ENCODE assay signal across 19 cellular contexts in the genomic region with DNA sequence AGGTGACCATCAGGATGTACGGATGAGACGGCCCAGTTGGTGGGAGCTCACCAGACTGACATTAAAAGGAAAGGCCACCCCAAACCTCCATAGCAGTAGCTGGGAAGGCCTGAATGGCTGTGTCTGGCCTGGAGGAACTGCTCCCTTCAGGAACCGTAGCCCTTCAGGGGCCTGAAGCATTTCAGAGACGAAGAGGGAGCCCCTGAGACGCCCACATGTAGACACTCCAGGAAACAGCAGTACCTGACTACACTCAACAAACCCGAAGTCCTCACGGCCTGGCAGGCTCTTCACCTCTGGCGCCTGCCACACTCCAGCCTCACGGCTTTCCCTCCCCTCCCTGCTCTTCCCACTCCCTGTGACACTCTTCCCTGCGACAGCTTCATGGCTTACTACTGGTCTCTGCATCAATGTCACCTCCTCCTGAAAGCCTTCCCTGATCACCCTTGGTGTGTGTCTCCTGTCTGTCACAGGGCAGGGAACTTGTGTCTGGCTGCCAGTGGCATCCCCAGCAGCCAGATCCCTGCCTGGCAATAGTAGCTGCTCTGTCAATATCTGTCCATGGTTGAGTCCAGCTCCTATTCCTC. TPM values are rescaled to one million over a fixed set of nuclear protein-coding genes. Genes with fewer than 3 reads are reported as not detected.
DNase-seq lines count a peak whose midpoint lies in the region; ATAC-seq and TF ChIP-seq lines count a peak whose summit lies in the region.
"Had no signal": no experiment of that assay in that cellular context is flagged by ENCODE, and none has a peak within 500 bp of the region (broad histone marks: within the 10 kb centered on the region; RNA-seq: fewer than 3 reads in every experiment).

No MANE protein-coding gene starts in this region.

- no peak for DNase-seq in activated T-cell treated with anti-CD3 and anti-CD28 coated beads, Interleukin-2, amount 50 U/mL, for 24 hours
- no peak for DNase-seq in activated T-cell treated with anti-CD3 and anti-CD28 coated beads for 4 hours
- no peak for DNase-seq in stimulated activated naive CD8-positive, alpha-beta T cell treated with anti-CD3 and anti-CD28 coated beads, Interleukin-15, amount 100 ng/mL, for 72 hours
- DNase-seq in mesenteric fat pad (ENCODE audit: low spot score) = peak; percentile 43
- peak; percentile 33 for DNase-seq in upper lobe of right lung
- DNase-seq in NCI-H82 (lab: John Stamatoyannopoulos, UW) = no peak
- DNase-seq: CD4-positive, alpha-beta T cell; KBM-7; NCI-H1417; NCI-H187 treated with DMSO at 0.1 percent for 48 hours; NCI-H226; NCI-H524; PC-9 had no signal

- H3K27me3 Mint-ChIP-seq in activated T-cell treated with anti-CD3 and anti-CD28 coated beads, Interleukin-2, amount 50 U/mL, for 24 hours = peaks cover 10% of the 10 kb centered on the region
- H3K27me3 Mint-ChIP-seq in stimulated activated naive CD8-positive, alpha-beta T cell treated with anti-CD3 and anti-CD28 coated beads, Interleukin-15, Interleukin-2, amounts not matched to agents 100 ng/mL and 50 ng/mL, for 24 hours = no peaks in the 10 kb centered on the region
- peaks cover 14% of the 10 kb centered on the region for H3K27me3 Mint-ChIP-seq in stimulated activated naive CD8-positive, alpha-beta T cell treated with anti-CD3 and anti-CD28 coated beads, Interleukin-15, amount 100 ng/mL, for 72 hours
- H3K27me3 Mint-ChIP-seq in stimulated activated memory B cell treated with anti-CD40 and anti-IgM and Interleukin-4, amounts not matched to agents 10 μg/mL and 1 μg/mL and 100 μg/mL, for 72 hours = peaks cover 68% of the 10 kb centered on the region

- H3K36me3 Mint-ChIP-seq in activated T-cell treated with anti-CD3 and anti-CD28 coated beads, Interleukin-2, amount 50 U/mL, for 24 hours (ENCODE audit: low read depth) = no peaks in the 10 kb centered on the region
- no peaks in the 10 kb centered on the region for H3K36me3 Mint-ChIP-seq in stimulated activated naive CD8-positive, alpha-beta T cell treated with anti-CD3 and anti-CD28 coated beads, Interleukin-15, Interleukin-2, amounts not matched to agents 100 ng/mL and 50 ng/mL, for 24 hours (ENCODE audit: low read depth)
- no peaks in the 10 kb centered on the region for H3K36me3 Mint-ChIP-seq in stimulated activated memory B cell treated with anti-CD40 and anti-IgM and Interleukin-4, amounts not matched to agents 10 μg/mL and 1 μg/mL and 100 μg/mL, for 72 hours

- intact Hi-C loops in upper lobe of right lung (cut with DNase I) = no loop called here

- no peak overlapping the region for H3K4me3 ChIP-seq in upper lobe of right lung
- H3K4me3 ChIP-seq: HAP-1, PC-9, SJSA1 had no signal

- no peak overlapping the region for H3K27ac ChIP-seq in upper lobe of right lung
- H3K27ac ChIP-seq: PC-9, RWPE1, SJSA1 had no signal

- H3K27me3 ChIP-seq in upper lobe of right lung = no peaks in the 10 kb centered on the region
- H3K27me3 ChIP-seq: SJSA1 had no signal

- no peak for TF ChIP-seq CTCF in upper lobe of right lung (IDR thresholded peaks at IDR 0.05)

- H3K36me3 ChIP-seq in upper lobe of right lung = no peaks in the 10 kb centered on the region
- H3K36me3 ChIP-seq: HAP-1, SJSA1 had no signal

- no peaks in the 10 kb centered on the region for H3K4me1 ChIP-seq in upper lobe of right lung
- H3K4me1 ChIP-seq: Caco-2, HAP-1 had no signal

- no peaks in the 10 kb centered on the region for H3K9me3 ChIP-seq in upper lobe of right lung
- H3K9me3 ChIP-seq: Caco-2, HAP-1, SJSA1 had no signal

- H3K9me3 Mint-ChIP-seq in activated T-cell treated with anti-CD3 and anti-CD28 coated beads, Interleukin-2, amount 50 U/mL, for 24 hours = no peaks in the 10 kb centered on the region
- no peaks in the 10 kb centered on the region for H3K9me3 Mint-ChIP-seq in stimulated activated naive CD8-positive, alpha-beta T cell treated with anti-CD3 and anti-CD28 coated beads, Interleukin-15, Interleukin-2, amounts not matched to agents 100 ng/mL and 50 ng/mL, for 24 hours
- H3K9me3 Mint-ChIP-seq in stimulated activated naive CD8-positive, alpha-beta T cell treated with anti-CD3 and anti-CD28 coated beads, Interleukin-15, amount 100 ng/mL, for 72 hours = no peaks in the 10 kb centered on the region
- no peaks in the 10 kb centered on the region for H3K9me3 Mint-ChIP-seq in stimulated activated memory B cell treated with anti-CD40 and anti-IgM and Interleukin-4, amounts not matched to agents 10 μg/mL and 1 μg/mL and 100 μg/mL, for 72 hours
- H3K9me3 Mint-ChIP-seq: CD4-positive, alpha-beta T cell had no signal

- H3K27ac Mint-ChIP-seq in activated T-cell treated with anti-CD3 and anti-CD28 coated beads, Interleukin-2, amount 50 U/mL, for 24 hours = peak overlapping the region; percentile 2
- peak overlapping the region; percentile 57 for H3K27ac Mint-ChIP-seq in stimulated activated naive CD8-positive, alpha-beta T cell treated with anti-CD3 and anti-CD28 coated beads, Interleukin-15, Interleukin-2, amounts not matched to agents 100 ng/mL and 50 ng/mL, for 24 hours
- H3K27ac Mint-ChIP-seq in stimulated activated naive CD8-positive, alpha-beta T cell treated with anti-CD3 and anti-CD28 coated beads, Interleukin-15, amount 100 ng/mL, for 72 hours = peak overlapping the region in 1 of 2 donors; percentile 1
- no peak overlapping the region for H3K27ac Mint-ChIP-seq in stimulated activated memory B cell treated with anti-CD40 and anti-IgM and Interleukin-4, amounts not matched to agents 10 μg/mL and 1 μg/mL and 100 μg/mL, for 72 hours
- H3K27ac Mint-ChIP-seq: CD4-positive, alpha-beta T cell had no signal

- no peak for ATAC-seq in stimulated activated naive CD8-positive, alpha-beta T cell treated with anti-CD3 and anti-CD28 coated beads, Interleukin-15, amount 100 ng/mL, for 72 hours
- ATAC-seq in upper lobe of right lung = no peak
- no peak for ATAC-seq in stimulated activated memory B cell treated with anti-CD40 and anti-IgM and Interleukin-4, amounts not matched to agents 10 μg/mL and 1 μg/mL and 100 μg/mL, for 72 hours

- no peak overlapping the region for H3K4me3 Mint-ChIP-seq in activated T-cell treated with anti-CD3 and anti-CD28 coated beads, Interleukin-2, amount 50 U/mL, for 24 hours
- H3K4me3 Mint-ChIP-seq in stimulated activated naive CD8-positive, alpha-beta T cell treated with anti-CD3 and anti-CD28 coated beads, Interleukin-15, Interleukin-2, amounts not matched to agents 100 ng/mL and 50 ng/mL, for 24 hours = no peak overlapping the region
- H3K4me3 Mint-ChIP-seq in stimulated activated naive CD8-positive, alpha-beta T cell treated with anti-CD3 and anti-CD28 coated beads, Interleukin-15, amount 100 ng/mL, for 72 hours = no peak overlapping the region
- no peak overlapping the region for H3K4me3 Mint-ChIP-seq in stimulated activated memory B cell treated with anti-CD40 and anti-IgM and Interleukin-4, amounts not matched to agents 10 μg/mL and 1 μg/mL and 100 μg/mL, for 72 hours
- H3K4me3 Mint-ChIP-seq: CD4-positive, alpha-beta T cell had no signal

- H3K4me1 Mint-ChIP-seq in activated T-cell treated with anti-CD3 and anti-CD28 coated beads, Interleukin-2, amount 50 U/mL, for 24 hours (ENCODE audit: low read depth) = peaks cover 24% of the 10 kb centered on the region
- H3K4me1 Mint-ChIP-seq in stimulated activated naive CD8-positive, alpha-beta T cell treated with anti-CD3 and anti-CD28 coated beads, Interleukin-15, Interleukin-2, amounts not matched to agents 100 ng/mL and 50 ng/mL, for 24 hours (ENCODE audit: low read depth) = peaks cover 32% of the 10 kb centered on the region
- peaks cover 38% of the 10 kb centered on the region for H3K4me1 Mint-ChIP-seq in stimulated activated naive CD8-positive, alpha-beta T cell treated with anti-CD3 and anti-CD28 coated beads, Interleukin-15, amount 100 ng/mL, for 72 hours
- peaks cover 19% of the 10 kb centered on the region for H3K4me1 Mint-ChIP-seq in stimulated activated memory B cell treated with anti-CD40 and anti-IgM and Interleukin-4, amounts not matched to agents 10 μg/mL and 1 μg/mL and 100 μg/mL, for 72 hours

RNA-seq across cellular contexts. Expression of gene STX16, which starts 14.6 kb away (rescaled TPM):
- 44.9 TPM for total RNA-seq in mesenteric fat pad
- total RNA-seq in upper lobe of right lung = 57.0 TPM

RNA-seq across cellular contexts. Expression of gene NPEPL1, which starts 56.1 kb away (rescaled TPM):
- total RNA-seq in mesenteric fat pad = 42.3 TPM
- total RNA-seq in upper lobe of right lung = 41.6 TPM

Comparison
In these comparisons a context has a peak if more than half of its experiments do, and no peak if none do; other contexts are left out.
1. DNase-seq: peak in mesenteric fat pad (single experiment) and upper lobe of right lung (single experiment); none in activated T-cell treated with anti-CD3 and anti-CD28 coated beads, Interleukin-2, amount 50 U/mL, for 24 hours (single experiment), activated T-cell treated with anti-CD3 and anti-CD28 coated beads for 4 hours (single experiment), stimulated activated naive CD8-positive, alpha-beta T cell treated with anti-CD3 and anti-CD28 coated beads, Interleukin-15, amount 100 ng/mL, for 72 hours (0 of 2) and NCI-H82 (single experiment).